In the genomic region with DNA sequence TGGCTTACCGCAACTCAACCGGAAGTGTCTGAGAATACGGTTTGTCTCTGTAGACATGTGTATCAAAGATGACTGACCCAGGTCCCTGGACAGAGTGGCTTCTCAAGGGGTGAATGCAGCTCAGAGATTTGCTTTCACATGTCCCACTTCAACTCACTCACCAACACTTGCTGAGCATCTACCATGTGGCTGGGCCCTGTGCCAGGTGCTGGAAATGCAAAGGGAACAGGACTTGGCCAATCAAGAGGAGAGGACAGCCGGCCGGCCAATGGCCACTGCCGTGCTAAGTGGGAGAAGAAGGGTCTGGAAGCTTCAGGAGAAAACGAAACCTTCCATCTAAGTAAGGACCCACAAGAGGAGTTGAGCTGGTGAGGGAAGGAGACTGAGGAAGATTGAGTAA, we compare ENCODE assay signal across 14 cellular contexts.
"Had no signal": no experiment of that assay in that cellular context is flagged by ENCODE, and none has a peak within 500 bp of the region (broad histone marks: within the 10 kb centered on the region; RNA-seq: fewer than 3 reads in every experiment).

No MANE protein-coding gene starts in this region.

- H3K36me3 ChIP-seq: brain microvascular endothelial cell, spleen, thoracic aorta, upper lobe of right lung had no signal

- FAIRE-seq: endometrium, frontal cortex, keratinocyte had no signal

- H3K4me3 ChIP-seq: lung, spleen, thoracic aorta, upper lobe of right lung had no signal

- H3K27me3 ChIP-seq: upper lobe of right lung had no signal

- DNase-seq: activated CD4-positive, CD25-positive, alpha-beta regulatory T cell; activated naive CD4-positive, alpha-beta T cell treated with anti-CD3 and anti-CD28 coated beads, Interleukin-2, amount 10 ng/mL, durations not matched to agents 7 days and 5 days; activated T-cell treated with anti-CD3 and anti-CD28 coated beads, Interleukin-2, amount 50 U/mL, for 24 hours; brain microvascular endothelial cell; cortex of kidney; erythroblast; spleen; stimulated activated CD4-positive, alpha-beta T cell treated with anti-CD3 and anti-CD28 coated beads, Interleukin-4, amount 100 ng/mL, for 4 hours; upper lobe of right lung had no signal

- H3K27ac ChIP-seq: brain microvascular endothelial cell, spleen, thoracic aorta, upper lobe of right lung had no signal

- H3K9me3 ChIP-seq: spleen, thoracic aorta, upper lobe of right lung had no signal

- H3K4me1 ChIP-seq: spleen, upper lobe of right lung had no signal
